Comparison of ENCODE assay signal across 20 cellular contexts in genomic region chr11:44424841-44425240, GRCh38.
"Had no signal": no experiment of that assay in that cellular context is flagged by ENCODE, and none has a peak within 500 bp of the region (broad histone marks: within the 10 kb centered on the region; RNA-seq: fewer than 3 reads in every experiment).

No MANE protein-coding gene starts in this region.

- H3K4me2 ChIP-seq: smooth muscle cell had no signal

- H3K9me3 ChIP-seq: colonic mucosa, esophagus muscularis mucosa, gastroesophageal sphincter, mucosa of descending colon, ovary, right atrium auricular region, tibial artery, upper lobe of left lung, vagina had no signal

- H3K27ac ChIP-seq: colonic mucosa, epithelial cell of prostate, esophagus muscularis mucosa, gastroesophageal sphincter, ovary, right atrium auricular region, tibial artery, upper lobe of left lung, vagina had no signal

- H3K36me3 ChIP-seq: colonic mucosa, esophagus muscularis mucosa, gastroesophageal sphincter, ovary, right atrium auricular region, tibial artery, upper lobe of left lung, vagina had no signal

- H3K27me3 ChIP-seq: colonic mucosa, ovary, right atrium auricular region, upper lobe of left lung, vagina had no signal

- H3K4me3 ChIP-seq: colonic mucosa, esophagus muscularis mucosa, gastroesophageal sphincter, lung, mucosa of descending colon, ovary, right atrium auricular region, smooth muscle cell, tibial artery, upper lobe of left lung, vagina had no signal

- DNase-seq: colonic mucosa; dermis blood vessel endothelial cell; immature natural killer cell; left colon; left ventricle myocardium superior; mucosa of descending colon; naive thymus-derived CD8-positive, alpha-beta T cell; nucleus accumbens; ovary; stimulated activated CD4-positive, alpha-beta T cell treated with anti-CD3 and anti-CD28 coated beads, Interleukin-4, amount 100 ng/mL, for 1 hour; stimulated activated CD8-positive, alpha-beta memory T cell treated with anti-CD3 and anti-CD28 coated beads, Interleukin-4, amount 100 ng/mL, for 48 hours; tibial artery; upper lobe of left lung had no signal

- H3K4me1 ChIP-seq: colonic mucosa, esophagus muscularis mucosa, gastroesophageal sphincter, right atrium auricular region, tibial artery, upper lobe of left lung, vagina had no signal
